Comparison of ENCODE assay signal across 9 cellular contexts in the genomic region with DNA sequence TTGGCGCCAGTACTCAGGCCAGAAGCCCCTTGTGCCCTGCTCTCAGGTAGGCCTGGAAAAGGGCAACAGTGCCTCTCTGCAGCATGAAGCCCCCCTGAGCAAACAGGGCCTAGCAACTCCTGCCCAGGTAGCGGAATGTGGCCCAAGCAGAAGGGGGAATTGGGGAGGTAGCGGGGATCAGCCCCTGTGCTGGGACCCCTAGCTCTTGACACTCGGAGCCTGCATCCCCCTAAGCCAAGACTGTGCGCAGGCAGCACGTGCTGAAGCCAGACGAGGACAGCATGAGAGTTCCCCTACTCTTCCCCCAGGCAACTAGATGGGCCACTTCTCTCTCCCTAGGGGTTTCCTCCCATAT. TPM values are rescaled to one million over a fixed set of nuclear protein-coding genes. Genes with fewer than 3 reads are reported as not detected.
A peak's percentile ranks its signal among the peaks of the same experiment; 100 is the strongest.
DNase-seq lines count a peak whose midpoint lies in the region; ATAC-seq, FAIRE-seq and TF ChIP-seq lines count a peak whose summit lies in the region.
"Had no signal": no experiment of that assay in that cellular context is flagged by ENCODE, and none has a peak within 500 bp of the region (broad histone marks: within the 10 kb centered on the region; RNA-seq: fewer than 3 reads in every experiment).

No MANE protein-coding gene starts in this region.

- H2BK5ac ChIP-seq in trophoblast cell (ENCODE audit: low read depth, low read length, poor library complexity): peak overlapping the region; percentile 17

- H3K4me3 ChIP-seq in OCI-LY7 (ENCODE audit: low read depth, low read length, poor library complexity, severe bottlenecking) (peak overlapping the region; percentile 98), trophoblast cell (ENCODE audit: low read depth, low read length) (no peak overlapping the region)

- CTCF ChIA-PET in OCI-LY7 (lab: Charles Lee; ENCODE audit: unreplicated experiment): interaction anchor here (1.1 kb wide), 1 partner anchor 15 kb away, joined by 3 read pairs; no protein-coding TSS in a partner anchor

- peak overlapping the region; percentile 84 for H3K9ac ChIP-seq in ES-I3 (ENCODE audit: low read depth, low read length)
- peak overlapping the region; percentile 19 for H3K9ac ChIP-seq in trophoblast cell (ENCODE audit: low read length)

- peak overlapping the region; percentile 29 for H3K4ac ChIP-seq in trophoblast cell (ENCODE audit: low read depth, low read length)

- H4K12ac ChIP-seq in trophoblast cell (ENCODE audit: low read depth, low read length): peak overlapping the region; percentile 76

- BruUV-seq in OCI-LY7 (replicated peaks; lab: Mats Ljungman, UMichigan): no TSS peak

- peaks cover 42% of the 10 kb centered on the region for H3K79me2 ChIP-seq in OCI-LY7 (ENCODE audit: insufficient read depth, low read depth, low read length)
- H3K79me2 ChIP-seq in trophoblast cell (ENCODE audit: control insufficient read depth, insufficient read depth, low read length, poor library complexity): peaks cover 10% of the 10 kb centered on the region

- no peak for ATAC-seq in GM19328 (IDR thresholded peaks at IDR 0.05; ENCODE audit: unreplicated experiment)

- H3K4me2 ChIP-seq in OCI-LY7 (ENCODE audit: low read length) (peak overlapping the region; percentile 99), trophoblast cell (ENCODE audit: low read length) (peak overlapping the region; percentile 58)

- H2BK12ac ChIP-seq in trophoblast cell (ENCODE audit: low read length): no peak overlapping the region

- no peaks in the 10 kb centered on the region for H4K20me1 ChIP-seq in OCI-LY7 (ENCODE audit: insufficient read depth, low read length)

- H3K9me2 ChIP-seq in OCI-LY7 (ENCODE audit: insufficient read depth, low read length): no peaks in the 10 kb centered on the region

- H3K27ac ChIP-seq in OCI-LY7 (ENCODE audit: low read depth, low read length, poor library complexity, severe bottlenecking) (peak overlapping the region; percentile 76), epithelial cell of prostate (peak overlapping the region; percentile 94), trophoblast cell (ENCODE audit: low read depth, low read length) (peak overlapping the region; percentile 79)

- no peak overlapping the region for H3K23ac ChIP-seq in trophoblast cell (ENCODE audit: low read length)

- peak overlapping the region; percentile 90 for H4K8ac ChIP-seq in trophoblast cell (ENCODE audit: low read depth, low read length)

- peak overlapping the region; percentile 89 for H3K14ac ChIP-seq in trophoblast cell (ENCODE audit: low read length)

- H4K91ac ChIP-seq in trophoblast cell (ENCODE audit: low read depth, low read length): peak overlapping the region; percentile 93

- H3K18ac ChIP-seq in trophoblast cell (ENCODE audit: low read length): peak overlapping the region; percentile 22

- peaks cover 15% of the 10 kb centered on the region for H3K79me1 ChIP-seq in trophoblast cell (ENCODE audit: low read length)

- H3K36me3 ChIP-seq in ES-I3 (ENCODE audit: insufficient read depth, low read length) (peaks cover 8% of the 10 kb centered on the region), OCI-LY7 (ENCODE audit: insufficient read depth, low read length) (peaks cover 83% of the 10 kb centered on the region), trophoblast cell (ENCODE audit: control insufficient read depth in 1 of 2, insufficient read depth in 2 of 2, low read length in 2 of 2) (peaks cover 65 to 69% of the 10 kb centered on the region in 2 experiments)

- no peaks in the 10 kb centered on the region for H3K27me3 ChIP-seq in trophoblast cell (ENCODE audit: insufficient read depth, low read length)

- no CpG with 5 or more reads among the region's 7 CpGs for WGBS in trophoblast cell (ENCODE audit: extremely low coverage, insufficient coverage, insufficient read length)

- H2BK120ac ChIP-seq in trophoblast cell (ENCODE audit: insufficient read depth, low read length, poor library complexity): peak overlapping the region; percentile 28

- no peak for FAIRE-seq in RCC 7860 (lab: Jason Lieb, UNC)

- intact Hi-C loops in OCI-LY7 (cut with micrococcal nuclease; ENCODE audit: unreplicated experiment): loop anchor here (10.0 kb wide), 1 partner anchor 291 kb away; a partner anchor contains a TSS

- DNase-seq in OCI-LY7 (ENCODE audit: low spot score) (no peak), epithelial cell of prostate (ENCODE audit: low read depth, low spot score) (no peak), trophoblast cell (no peak), HK-2 (ENCODE audit: unreplicated experiment) (no peak), RCC 7860 (ENCODE audit: low spot score) (no peak), activated gamma-delta T cell treated with Interleukin-2 at 50 U/mL for 16 hours (no peak)

- no peaks in the 10 kb centered on the region for H3K9me3 ChIP-seq in ES-I3 (ENCODE audit: control insufficient read depth, insufficient read depth, low read length)
- no peaks in the 10 kb centered on the region for H3K9me3 ChIP-seq in OCI-LY7 (ENCODE audit: low read length)
- no peaks in the 10 kb centered on the region for H3K9me3 ChIP-seq in trophoblast cell (ENCODE audit: insufficient read depth, low read depth, low read length)

- POLR2A ChIA-PET in OCI-LY7 (lab: Charles Lee): interaction anchor here (1.8 to 3.2 kb wide), 2 partner anchors 14 to 15 kb away, joined by 7 to 18 read pairs; a partner anchor contains a TSS

- no peaks in the 10 kb centered on the region; the same call in 1 of the 2 replicates for H3K4me1 ChIP-seq in ES-I3 (ENCODE audit: insufficient read depth, low read length)
- H3K4me1 ChIP-seq in OCI-LY7 (ENCODE audit: insufficient read depth, low read length, poor library complexity, severe bottlenecking): peaks cover 56% of the 10 kb centered on the region
- H3K4me1 ChIP-seq in trophoblast cell (ENCODE audit: control insufficient read depth in 1 of 2, insufficient read depth in 2 of 2, low read length in 2 of 2): peaks cover 19 to 20% of the 10 kb centered on the region in 2 experiments

- H2AK5ac ChIP-seq in trophoblast cell (ENCODE audit: low read length): peak overlapping the region; percentile 69

- no peak for TF ChIP-seq CTCF in OCI-LY7 (conservative IDR thresholded peaks at IDR 0.05; ENCODE audit: low read length)

- H2AFZ ChIP-seq in OCI-LY7 (ENCODE audit: low read length) (no peak overlapping the region), trophoblast cell (ENCODE audit: insufficient read depth, low read length, poor library complexity) (peak overlapping the region; percentile 5)

RNA-seq across cellular contexts. Expression of a gene that starts 0.8 kb away (rescaled TPM):
- 69.2 and 94.7 TPM in 2 replicates for total RNA-seq in OCI-LY7 (2014; rRNA removed; shearing (Covaris generic))
- total RNA-seq in OCI-LY7 (2022): 87.8 and 111 TPM in 2 replicates
- 35.5 and 38.3 TPM in 2 replicates for polyA plus RNA-seq in trophoblast cell (2013)

RNA-seq across cellular contexts. Expression of a gene that starts 14.4 kb away (rescaled TPM):
- 38.6 and 44.9 TPM in 2 replicates for total RNA-seq in OCI-LY7 (2014; rRNA removed; shearing (Covaris generic))
- total RNA-seq in OCI-LY7 (2022): 74.8 and 78.6 TPM in 2 replicates
- polyA plus RNA-seq in trophoblast cell (2013): 29.4 and 29.9 TPM in 2 replicates

RNA-seq across cellular contexts. Expression of a gene that starts 18.7 kb away (rescaled TPM):
- total RNA-seq in OCI-LY7 (2014; rRNA removed; shearing (Covaris generic)): 3.2 and 3.3 TPM in 2 replicates
- total RNA-seq in OCI-LY7 (2022): 1.7 and 3.9 TPM in 2 replicates
- polyA plus RNA-seq in trophoblast cell (2013): 4.0 and 5.0 TPM in 2 replicates
- total RNA-seq: subcutaneous adipose tissue had no signal

RNA-seq across cellular contexts. Expression of a gene that starts 26.4 kb away (rescaled TPM):
- total RNA-seq in OCI-LY7 (2014; rRNA removed; shearing (Covaris generic)): 126 and 133 TPM in 2 replicates
- 171 and 181 TPM in 2 replicates for total RNA-seq in OCI-LY7 (2022)
- polyA plus RNA-seq in trophoblast cell (2013): 1.3 and 1.5 TPM in 2 replicates

RNA-seq across cellular contexts. Expression of a gene that starts 39.3 kb away (rescaled TPM):
- 15.7 and 18.8 TPM in 2 replicates for total RNA-seq in OCI-LY7 (2014; rRNA removed; shearing (Covaris generic))
- 16.4 and 17.3 TPM in 2 replicates for total RNA-seq in OCI-LY7 (2022)
- polyA plus RNA-seq in trophoblast cell (2013): 11.6 and 12.1 TPM in 2 replicates
